In the genomic region with DNA sequence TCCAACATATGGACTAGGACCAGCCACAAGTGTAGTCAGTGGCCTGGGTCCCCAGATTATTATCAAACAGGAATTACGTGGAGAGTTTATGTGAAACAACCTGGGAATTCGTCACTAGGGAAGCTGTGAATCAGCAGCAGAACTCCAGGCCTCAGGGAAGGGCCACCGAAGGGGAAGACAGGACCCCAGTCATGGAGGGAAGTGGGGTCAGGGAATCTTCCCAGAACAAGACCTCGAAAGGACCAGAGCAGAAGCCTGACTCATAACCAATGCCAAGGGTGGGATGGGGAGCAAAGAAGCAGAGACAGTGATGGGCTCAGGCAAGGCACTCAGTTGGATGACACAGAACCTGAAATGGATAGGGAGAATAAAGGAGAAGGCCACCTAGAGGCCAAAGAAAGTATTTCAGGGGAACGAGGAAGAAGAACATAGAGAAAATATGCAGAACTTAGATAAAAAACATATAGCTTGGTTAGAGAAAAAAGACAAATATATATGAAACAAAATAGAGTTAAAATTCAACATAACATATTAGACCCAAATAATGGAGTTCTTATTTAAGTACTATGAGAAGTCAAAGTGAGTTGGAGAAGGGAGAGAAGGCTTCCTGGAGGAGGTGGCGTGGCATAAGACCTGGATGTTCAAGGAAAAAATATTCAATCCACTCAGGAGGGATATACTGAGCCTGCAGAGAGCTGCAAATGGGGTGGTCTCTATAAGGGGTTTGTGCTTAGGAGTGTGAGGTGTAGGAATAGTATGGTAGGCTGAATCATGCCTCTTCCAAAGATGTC, we compare ENCODE assay signal across 8 cellular contexts.
DNase-seq lines count a peak whose midpoint lies in the region; ATAC-seq and TF ChIP-seq lines count a peak whose summit lies in the region.

No MANE protein-coding gene starts in this region.

- ATAC-seq in HG02973 (IDR thresholded peaks at IDR 0.05; ENCODE audit: unreplicated experiment): no peak
- ATAC-seq in HG03135 (IDR thresholded peaks at IDR 0.05; ENCODE audit: unreplicated experiment): no peak
- no peak for ATAC-seq in GM18498 (IDR thresholded peaks at IDR 0.05; ENCODE audit: unreplicated experiment)

- no peaks in the 10 kb centered on the region for H3K36me3 ChIP-seq in ascending aorta

- no peaks in the 10 kb centered on the region for H3K9me3 ChIP-seq in ascending aorta

- intact Hi-C loops in ascending aorta (cut with DNase I): no loop called here

- no peaks in the 10 kb centered on the region for H3K4me1 ChIP-seq in ascending aorta

- TF ChIP-seq CTCF in GM12865 (IDR thresholded peaks at IDR 0.05; ENCODE audit: insufficient read depth, low read depth, low read length, missing control alignments) (peak; percentile 62), epithelial cell of esophagus (IDR thresholded peaks at IDR 0.05; ENCODE audit: insufficient read depth, low read depth, low read length, missing control alignments) (peak; percentile 41), ascending aorta (IDR thresholded peaks at IDR 0.05) (peak in 1 of 3 experiments; percentile 18)

- no peak overlapping the region for H3K27ac ChIP-seq in ascending aorta

- H3K4me3 ChIP-seq in GM12865 (ENCODE audit: low read depth, low read length): no peak overlapping the region
- H3K4me3 ChIP-seq in epithelial cell of esophagus (ENCODE audit: low read length): no peak overlapping the region
- no peak overlapping the region for H3K4me3 ChIP-seq in ascending aorta

- DNase-seq in ACHN: peak; percentile 22
- DNase-seq in GM12865 (ENCODE audit: low read depth): peak; percentile 48
- peak; percentile 31 for DNase-seq in NCI-H69 (lab: John Stamatoyannopoulos, UW)
- DNase-seq in epithelial cell of esophagus (ENCODE audit: low read depth): peak; percentile 37
- DNase-seq in ascending aorta (ENCODE audit: low spot score in 2 of 2): no peak

- H3K27me3 ChIP-seq in ascending aorta: no peaks in the 10 kb centered on the region

- in situ Hi-C loops in ACHN (cut with HindIII; ENCODE audit: low pct_ligation_motif_present, low pct_unique_long_range_greater_than_20kb, low sequenced_read_pairs): no loop called here

Comparison
In these comparisons a context has a peak if more than half of its experiments do, and no peak if none do; other contexts are left out.
1. DNase-seq: peak in ACHN (single experiment), GM12865 (single experiment), NCI-H69 (single experiment) and epithelial cell of esophagus (single experiment); none in ascending aorta (0 of 2).